ENCODE assay signal across 28 cellular contexts in genomic region chr14:103788086-103788485, GRCh38.
"Had no signal": no experiment of that assay in that cellular context is flagged by ENCODE, and none has a peak within 500 bp of the region (broad histone marks: within the 10 kb centered on the region; RNA-seq: fewer than 3 reads in every experiment).

No MANE protein-coding gene starts in this region.

- H3K27ac ChIP-seq: heart right ventricle, hepatocyte, left ventricle myocardium inferior, pancreas, prostate gland, right lobe of liver, tibial nerve, uterus had no signal

- H3K4me3 Mint-ChIP-seq: memory B cell; naive thymus-derived CD4-positive, alpha-beta T cell; nephron; neural crest cell; stimulated activated memory B cell treated with anti-CD40 and anti-IgM and Interleukin-4, amounts not matched to agents 10 μg/mL and 1 μg/mL and 100 μg/mL, for 72 hours; stimulated activated naive CD8-positive, alpha-beta T cell treated with anti-CD3 and anti-CD28 coated beads, Interleukin-15, amount 100 ng/mL, for 72 hours; type B pancreatic cell had no signal

- H3K9me3 ChIP-seq: heart right ventricle, left ventricle myocardium inferior, mucosa of descending colon, pancreas, prostate gland, right lobe of liver, tibial nerve, uterus had no signal

- H3K27me3 ChIP-seq: heart right ventricle, hepatocyte, pancreas, right lobe of liver, tibial nerve, uterus had no signal

- DNase-seq: heart right ventricle; kidney; left ventricle myocardium inferior; midbrain; mucosa of descending colon; naive thymus-derived CD4-positive, alpha-beta T cell; nucleus accumbens; pancreas; posterior cingulate gyrus; right lobe of liver; stimulated activated CD4-positive, alpha-beta T cell treated with anti-CD3 and anti-CD28 coated beads, Interleukin-1b, Interleukin-23, amount 100 ng/mL, for 48 hours; stimulated activated CD4-positive, alpha-beta T cell treated with anti-CD3 and anti-CD28 coated beads, Interleukin-2, amount 100 ng/mL, for 48 hours; stimulated activated CD4-positive, alpha-beta T cell treated with anti-CD3 and anti-CD28 coated beads, Interleukin-4, amount 100 ng/mL, for 4 hours; stimulated activated CD8-positive, alpha-beta memory T cell treated with anti-CD3 and anti-CD28 coated beads, Interleukin-4, amount 100 ng/mL, for 48 hours; stimulated activated naive CD4-positive, alpha-beta T cell treated with Interleukin-2 at 50 U/mL for 16 hours; stimulated activated naive CD8-positive, alpha-beta T cell treated with anti-CD3 and anti-CD28 coated beads, Interleukin-15, amount 100 ng/mL, for 72 hours; substantia nigra; uterus had no signal

- H2AFZ ChIP-seq: hepatocyte had no signal

- H3K9me3 Mint-ChIP-seq: memory B cell; naive thymus-derived CD4-positive, alpha-beta T cell; nephron; neural crest cell; stimulated activated memory B cell treated with anti-CD40 and anti-IgM and Interleukin-4, amounts not matched to agents 10 μg/mL and 1 μg/mL and 100 μg/mL, for 72 hours; stimulated activated naive CD8-positive, alpha-beta T cell treated with anti-CD3 and anti-CD28 coated beads, Interleukin-15, amount 100 ng/mL, for 72 hours; type B pancreatic cell had no signal

- H3K4me3 ChIP-seq: heart right ventricle, hepatocyte, left ventricle myocardium inferior, lung, mucosa of descending colon, pancreas, prostate gland, right lobe of liver, smooth muscle cell, tibial nerve, uterus had no signal

- H3K4me1 Mint-ChIP-seq: memory B cell; naive thymus-derived CD4-positive, alpha-beta T cell; nephron; neural crest cell; stimulated activated memory B cell treated with anti-CD40 and anti-IgM and Interleukin-4, amounts not matched to agents 10 μg/mL and 1 μg/mL and 100 μg/mL, for 72 hours; stimulated activated naive CD8-positive, alpha-beta T cell treated with anti-CD3 and anti-CD28 coated beads, Interleukin-15, amount 100 ng/mL, for 72 hours had no signal

- ATAC-seq: heart right ventricle; mucosa of descending colon; naive thymus-derived CD4-positive, alpha-beta T cell; pancreas; right lobe of liver; stimulated activated memory B cell treated with anti-CD40 and anti-IgM and Interleukin-4, amounts not matched to agents 10 μg/mL and 1 μg/mL and 100 μg/mL, for 72 hours; stimulated activated naive CD8-positive, alpha-beta T cell treated with anti-CD3 and anti-CD28 coated beads, Interleukin-15, amount 100 ng/mL, for 72 hours had no signal

- H3K36me3 ChIP-seq: prostate gland, right lobe of liver, uterus had no signal

- H3K4me1 ChIP-seq: heart right ventricle, left ventricle myocardium inferior, pancreas, prostate gland, right lobe of liver, tibial nerve, uterus had no signal

- H3K27me3 Mint-ChIP-seq: memory B cell; naive thymus-derived CD4-positive, alpha-beta T cell; stimulated activated memory B cell treated with anti-CD40 and anti-IgM and Interleukin-4, amounts not matched to agents 10 μg/mL and 1 μg/mL and 100 μg/mL, for 72 hours; stimulated activated naive CD8-positive, alpha-beta T cell treated with anti-CD3 and anti-CD28 coated beads, Interleukin-15, amount 100 ng/mL, for 72 hours; type B pancreatic cell had no signal

- H3K4me2 ChIP-seq: hepatocyte, smooth muscle cell had no signal

- H3K27ac Mint-ChIP-seq: memory B cell; naive thymus-derived CD4-positive, alpha-beta T cell; nephron; stimulated activated memory B cell treated with anti-CD40 and anti-IgM and Interleukin-4, amounts not matched to agents 10 μg/mL and 1 μg/mL and 100 μg/mL, for 72 hours; stimulated activated naive CD8-positive, alpha-beta T cell treated with anti-CD3 and anti-CD28 coated beads, Interleukin-15, amount 100 ng/mL, for 72 hours; type B pancreatic cell had no signal

- H3K79me2 ChIP-seq: hepatocyte had no signal

- H3K36me3 Mint-ChIP-seq: memory B cell; stimulated activated memory B cell treated with anti-CD40 and anti-IgM and Interleukin-4, amounts not matched to agents 10 μg/mL and 1 μg/mL and 100 μg/mL, for 72 hours; type B pancreatic cell had no signal
